ENCODE assay signal across 8 cellular contexts in the genomic region with DNA sequence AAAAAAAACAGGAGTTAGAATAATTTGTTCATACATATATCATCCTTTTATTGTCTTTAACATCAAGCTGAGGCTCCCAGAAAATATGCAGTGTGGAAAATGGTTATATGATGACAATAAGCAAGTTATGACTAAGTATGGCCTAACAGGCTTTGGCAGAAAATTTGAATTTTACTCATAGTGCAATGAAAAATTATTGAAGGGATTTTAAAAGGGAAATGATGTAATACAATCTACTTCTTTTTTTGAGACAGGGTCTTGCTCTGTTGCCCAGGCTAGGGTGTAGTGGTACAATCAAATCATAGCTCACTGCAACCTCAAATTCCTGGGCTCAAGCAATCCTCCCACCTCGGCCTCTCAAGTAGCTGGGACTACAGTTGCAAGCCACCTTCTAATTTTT.
DNase-seq lines count a peak whose midpoint lies in the region; ATAC-seq and TF ChIP-seq lines count a peak whose summit lies in the region.

No MANE protein-coding gene starts in this region.

- H3K27me3 Mint-ChIP-seq in activated naive CD4-positive, alpha-beta T cell treated with anti-CD3 and anti-CD28 coated beads, Interleukin-2, amount 50 U/mL, for 24 hours: no peaks in the 10 kb centered on the region
- no peaks in the 10 kb centered on the region for H3K27me3 Mint-ChIP-seq in activated T-helper 1 cell treated with anti-CD3 and anti-CD28 coated beads, Interleukin-12 subunit alpha, Interleukin-12 subunit beta, Interleukin-2, Interleukin-4 antibody, amounts not matched to agents 30 ng/mL and 10 ng/mL and 1 ng/mL, durations not matched to agents 14 hours and 24 hours and 36 hours (ENCODE audit: insufficient read depth)

- no peak for TF ChIP-seq POLR2A in thyroid gland (IDR thresholded peaks at IDR 0.05)

- H3K27ac Mint-ChIP-seq in activated naive CD4-positive, alpha-beta T cell treated with anti-CD3 and anti-CD28 coated beads, Interleukin-2, amount 50 U/mL, for 24 hours: peak overlapping the region; percentile 81
- peak overlapping the region; percentile 56 for H3K27ac Mint-ChIP-seq in activated T-helper 1 cell treated with anti-CD3 and anti-CD28 coated beads, Interleukin-12 subunit alpha, Interleukin-12 subunit beta, Interleukin-2, Interleukin-4 antibody, amounts not matched to agents 30 ng/mL and 10 ng/mL and 1 ng/mL, durations not matched to agents 14 hours and 24 hours and 36 hours

- peaks cover 7% of the 10 kb centered on the region for H3K36me3 Mint-ChIP-seq in activated naive CD4-positive, alpha-beta T cell treated with anti-CD3 and anti-CD28 coated beads, Interleukin-2, amount 50 U/mL, for 24 hours
- peaks cover 6% of the 10 kb centered on the region for H3K36me3 Mint-ChIP-seq in activated T-helper 1 cell treated with anti-CD3 and anti-CD28 coated beads, Interleukin-12 subunit alpha, Interleukin-12 subunit beta, Interleukin-2, Interleukin-4 antibody, amounts not matched to agents 30 ng/mL and 10 ng/mL and 1 ng/mL, durations not matched to agents 14 hours and 24 hours and 36 hours (ENCODE audit: low read depth)

- H3K4me1 Mint-ChIP-seq in activated naive CD4-positive, alpha-beta T cell treated with anti-CD3 and anti-CD28 coated beads, Interleukin-2, amount 50 U/mL, for 24 hours: peaks cover 15% of the 10 kb centered on the region
- H3K4me1 Mint-ChIP-seq in activated T-helper 1 cell treated with anti-CD3 and anti-CD28 coated beads, Interleukin-12 subunit alpha, Interleukin-12 subunit beta, Interleukin-2, Interleukin-4 antibody, amounts not matched to agents 30 ng/mL and 10 ng/mL and 1 ng/mL, durations not matched to agents 14 hours and 24 hours and 36 hours (ENCODE audit: low read depth): peaks cover 12% of the 10 kb centered on the region

- WGBS in thyroid gland, 2 donors: 88 to 95% methylated on average over 1 of the region's 1 CpG

- intact Hi-C loops in activated T-helper 1 cell treated with anti-CD3 and anti-CD28 coated beads, Interleukin-12 subunit alpha, Interleukin-12 subunit beta, Interleukin-2, Interleukin-4 antibody, amounts not matched to agents 30 ng/mL and 10 ng/mL and 1 ng/mL, durations not matched to agents 14 hours and 24 hours and 36 hours (cut with micrococcal nuclease): loop anchor here (2.0 to 5.0 kb wide), 2 partner anchors 146 to 500 kb away; a partner anchor contains a TSS
- intact Hi-C loops in thyroid gland (cut with DNase I): loop anchor here (10.0 kb wide), 1 partner anchor 82 kb away; a partner anchor contains a TSS

- H3K9me3 ChIP-seq in thyroid gland: no peaks in the 10 kb centered on the region

- H3K36me3 ChIP-seq in thyroid gland: peaks cover 0 to 2% of the 10 kb centered on the region in 2 donors

- H3K4me3 ChIP-seq in thyroid gland (replicated peaks in 1 of 3): no peak overlapping the region

- ATAC-seq in HG03039 (IDR thresholded peaks at IDR 0.05; ENCODE audit: unreplicated experiment): peak; percentile 30

- H3K27ac ChIP-seq in thyroid gland: peak overlapping the region; percentile 39 to 56 (median 44)

- peaks cover 7 to 37% of the 10 kb centered on the region in 2 donors for H3K4me1 ChIP-seq in thyroid gland

- no peaks in the 10 kb centered on the region for H3K9me3 Mint-ChIP-seq in activated naive CD4-positive, alpha-beta T cell treated with anti-CD3 and anti-CD28 coated beads, Interleukin-2, amount 50 U/mL, for 24 hours
- no peaks in the 10 kb centered on the region for H3K9me3 Mint-ChIP-seq in activated T-helper 1 cell treated with anti-CD3 and anti-CD28 coated beads, Interleukin-12 subunit alpha, Interleukin-12 subunit beta, Interleukin-2, Interleukin-4 antibody, amounts not matched to agents 30 ng/mL and 10 ng/mL and 1 ng/mL, durations not matched to agents 14 hours and 24 hours and 36 hours

- H3K4me3 Mint-ChIP-seq in activated naive CD4-positive, alpha-beta T cell treated with anti-CD3 and anti-CD28 coated beads, Interleukin-2, amount 50 U/mL, for 24 hours: peak overlapping the region; percentile 32
- H3K4me3 Mint-ChIP-seq in activated T-helper 1 cell treated with anti-CD3 and anti-CD28 coated beads, Interleukin-12 subunit alpha, Interleukin-12 subunit beta, Interleukin-2, Interleukin-4 antibody, amounts not matched to agents 30 ng/mL and 10 ng/mL and 1 ng/mL, durations not matched to agents 14 hours and 24 hours and 36 hours: no peak overlapping the region

- H3K27me3 ChIP-seq in thyroid gland: no peaks in the 10 kb centered on the region

- CTCF ChIA-PET in GM10248 (lab: Yijun Ruan, JAX): interaction anchor here (1.3 to 9.4 kb wide), 9 partner anchors 10 to 236 kb away, joined by 3 to 110 read pairs (median 5); a partner anchor contains a TSS

- POLR2A ChIA-PET in GM10248 (lab: Yijun Ruan, JAX): no interaction called here

- no peak for DNase-seq in activated naive CD4-positive, alpha-beta T cell treated with anti-CD3 and anti-CD28 coated beads, Interleukin-2, amount 50 U/mL, for 16 hours
- DNase-seq in activated T-helper 1 cell treated with anti-CD3 and anti-CD28 coated beads, Interleukin-12 subunit alpha, Interleukin-12 subunit beta, Interleukin-2, Interleukin-4 antibody, amounts not matched to agents 30 ng/mL and 10 ng/mL and 1 ng/mL, durations not matched to agents 14 hours and 24 hours and 36 hours (ENCODE audit: low spot score): no peak
- DNase-seq in thyroid gland (no peak), NCI-H1694 treated with DMSO at 0.1 percent for 48 hours (lab: John Stamatoyannopoulos, UW) (no peak), GM10248 (ENCODE audit: extremely low spot score) (no peak), middle frontal gyrus (ENCODE audit: extremely low spot score, low spot score) (no peak)

- TF ChIP-seq CTCF in thyroid gland (IDR thresholded peaks at IDR 0.05) (no peak), GM10248 (IDR thresholded peaks at IDR 0.05; ENCODE audit: control extremely low read depth, extremely low read depth, low read depth, missing control alignments) (no peak)
